In genomic region chr15:78241017-78241416, GRCh38 we compare ENCODE assay signal across 8 cellular contexts. TPM values are rescaled to one million over a fixed set of nuclear protein-coding genes. Genes with fewer than 3 reads are reported as not detected.
A peak's percentile ranks its signal among the peaks of the same experiment; 100 is the strongest.
DNase-seq lines count a peak whose midpoint lies in the region; ATAC-seq and TF ChIP-seq lines count a peak whose summit lies in the region.

No MANE protein-coding gene starts in this region.

- H3K9ac ChIP-seq in MM.1S (ENCODE audit: low read length): no peak overlapping the region

- intact Hi-C loops in left cardiac atrium (cut with DNase I): loop anchor here (1.0 to 5.0 kb wide), 5 partner anchors 49 to 129 kb away; no protein-coding TSS in a partner anchor
- intact Hi-C loops in aorta (cut with DNase I): loop anchor here (1.0 to 5.0 kb wide), 3 partner anchors 128 to 284 kb away; no protein-coding TSS in a partner anchor

- peak; percentile 71 for DNase-seq in MM.1S
- DNase-seq in SW480 (ENCODE audit: low spot score): peak; percentile 68
- DNase-seq in activated naive CD8-positive, alpha-beta T cell treated with anti-CD3 and anti-CD28 coated beads, Interleukin-2, amount 50 U/mL, for 16 hours (ENCODE audit: low read depth, low spot score): peak; percentile 62
- peak; percentile 85 for DNase-seq in left cardiac atrium
- DNase-seq in putamen (ENCODE audit: low spot score): peak; percentile 74
- DNase-seq in aorta: peak; percentile 88 to 96

- ATAC-seq in left cardiac atrium (peak; percentile 94 to 97), aorta (ENCODE audit: low FRiP score) (peak; percentile 91), HG03571 (IDR thresholded peaks at IDR 0.05; ENCODE audit: unreplicated experiment) (no peak)

- H3K4me3 ChIP-seq in MM.1S (ENCODE audit: low read length) (no peak overlapping the region), aorta (ENCODE audit: low read length in 2 of 2) (no peak overlapping the region)

- peak overlapping the region; percentile 61; the same call in 1 of the 2 replicates for H2AFZ ChIP-seq in MM.1S (ENCODE audit: low read length)

- H3K27ac ChIP-seq in MM.1S (ENCODE audit: low read length) (no peak overlapping the region), aorta (ENCODE audit: low read depth in 1 of 2, low read length in 2 of 2) (no peak overlapping the region)

- H3K9me2 ChIP-seq in MM.1S (replicated peaks; ENCODE audit: insufficient read depth, low read length): no peaks in the 10 kb centered on the region

- H3K27me3 ChIP-seq in MM.1S (replicated peaks; ENCODE audit: insufficient read depth, low read length) (peaks cover 30% of the 10 kb centered on the region), aorta (ENCODE audit: control insufficient read depth in 1 of 2, insufficient read depth in 2 of 2, low read length in 1 of 2) (no peaks in the 10 kb centered on the region)

- no peaks in the 10 kb centered on the region for H3K79me2 ChIP-seq in MM.1S (ENCODE audit: low read length)

- H3K9me3 ChIP-seq in MM.1S (replicated peaks; ENCODE audit: insufficient read depth, low read length): no peaks in the 10 kb centered on the region
- H3K9me3 ChIP-seq in aorta (ENCODE audit: control insufficient read depth, low read length): no peaks in the 10 kb centered on the region

- WGBS in aorta, 2 donors: 12 to 15% methylated on average over 12 of the region's 12 CpGs

- H3K4me2 ChIP-seq in MM.1S (ENCODE audit: low read depth, low read length): no peak overlapping the region; the same call in 1 of the 2 replicates

- H3F3A ChIP-seq in MM.1S (ENCODE audit: insufficient read depth, low read length): no peaks in the 10 kb centered on the region

- no peaks in the 10 kb centered on the region for H3K36me3 ChIP-seq in MM.1S (replicated peaks; ENCODE audit: insufficient read depth, low read length)
- H3K36me3 ChIP-seq in aorta (ENCODE audit: control insufficient read depth in 1 of 2, insufficient read depth in 2 of 2, low read length in 1 of 2): no peaks in the 10 kb centered on the region

- H4K20me1 ChIP-seq in MM.1S (ENCODE audit: insufficient read depth, low read length): no peaks in the 10 kb centered on the region

- TF ChIP-seq CTCF in GM12874 (IDR thresholded peaks at IDR 0.05; ENCODE audit: insufficient read depth, low read depth, low read length) (peak; percentile 90), MM.1S (IDR thresholded peaks at IDR 0.05; ENCODE audit: low read length) (peak; percentile 82)

- H3K4me1 ChIP-seq in MM.1S (ENCODE audit: low read length) (no peaks in the 10 kb centered on the region), aorta (ENCODE audit: control insufficient read depth in 1 of 2, insufficient read depth in 2 of 2, low read length in 2 of 2) (no peaks in the 10 kb centered on the region)

RNA-seq across cellular contexts. Expression of gene ACSBG1, which starts 6.7 kb away (rescaled TPM):
- total RNA-seq in left cardiac atrium (under 1 TPM; 0.29 to 0.32 TPM), aorta (not detected)
- under 1 TPM; 0.18 to 0.25 TPM for polyA plus RNA-seq in aorta

RNA-seq across cellular contexts. Expression of gene DNAJA4, which starts 23.3 kb away (rescaled TPM):
- total RNA-seq in left cardiac atrium (100 to 1,000 TPM; 116 to 171 TPM), aorta (10 to 100 TPM; 20.2 to 53.0 TPM)
- polyA plus RNA-seq in aorta: 10 to 100 TPM; 12.0 to 17.0 TPM

RNA-seq across cellular contexts. Expression of gene SKIC8, which starts 58.4 kb away (rescaled TPM):
- total RNA-seq in left cardiac atrium (10 to 100 TPM; 27.1 to 35.5 TPM), aorta (10 to 100 TPM; 41.4 to 48.3 TPM)
- 10 to 100 TPM; 61.1 to 65.2 TPM for polyA plus RNA-seq in aorta
